13 cellular contexts compared by ENCODE assay signal in genomic region chr3:153903430-153903829, GRCh38.
DNase-seq lines count a peak whose midpoint lies in the region; ATAC-seq and TF ChIP-seq lines count a peak whose summit lies in the region.
"Had no signal": no experiment of that assay in that cellular context is flagged by ENCODE, and none has a peak within 500 bp of the region (broad histone marks: within the 10 kb centered on the region; RNA-seq: fewer than 3 reads in every experiment).

No MANE protein-coding gene starts in this region.

- H3K4me1 ChIP-seq in foreskin keratinocyte: peaks cover 4% of the 10 kb centered on the region

- DNase-seq in foreskin keratinocyte (no peak), A172 (ENCODE audit: low spot score) (no peak), T1000 (lab: John Stamatoyannopoulos, UW) (no peak), activated gamma-delta T cell treated with Interleukin-2 at 50 U/mL for 16 hours (no peak)
- no peak for DNase-seq in activated effector memory CD4-positive, alpha-beta T cell treated with Interleukin-2 at 50 U/mL for 16 hours
- DNase-seq: CD4-positive, alpha-beta memory T cell; kidney; NCI-H1048 had no signal

- no peak for TF ChIP-seq CTCF in foreskin keratinocyte (conservative IDR thresholded peaks at IDR 0.05)

- ATAC-seq in GM18873 (IDR thresholded peaks at IDR 0.05; ENCODE audit: low FRiP score, unreplicated experiment) (peak; percentile 82), GM21723 (IDR thresholded peaks at IDR 0.05; ENCODE audit: unreplicated experiment) (peak; percentile 72), HG03342 (IDR thresholded peaks at IDR 0.05; ENCODE audit: unreplicated experiment) (peak; percentile 93), foreskin keratinocyte (peak; percentile 34)
- ATAC-seq: esophagus mucosa; natural killer cell treated with Interleukin-12 subunit alpha and Interleukin-12 subunit beta and Interleukin-15 and Interleukin-18, amount 100 ng/mL, for 72 hours had no signal

- no peak overlapping the region for H3K27ac ChIP-seq in foreskin keratinocyte

- H3K27me3 ChIP-seq in foreskin keratinocyte: no peaks in the 10 kb centered on the region

Comparison
In these comparisons a context has a peak if more than half of its experiments do, and no peak if none do; other contexts are left out.
1. ATAC-seq: peak in every context shown above with its lines; median percentile 93 in HG03342; 82 in GM18873; 72 in GM21723; 34 in foreskin keratinocyte.